ENCODE assay signal across 24 cellular contexts in the genomic region with DNA sequence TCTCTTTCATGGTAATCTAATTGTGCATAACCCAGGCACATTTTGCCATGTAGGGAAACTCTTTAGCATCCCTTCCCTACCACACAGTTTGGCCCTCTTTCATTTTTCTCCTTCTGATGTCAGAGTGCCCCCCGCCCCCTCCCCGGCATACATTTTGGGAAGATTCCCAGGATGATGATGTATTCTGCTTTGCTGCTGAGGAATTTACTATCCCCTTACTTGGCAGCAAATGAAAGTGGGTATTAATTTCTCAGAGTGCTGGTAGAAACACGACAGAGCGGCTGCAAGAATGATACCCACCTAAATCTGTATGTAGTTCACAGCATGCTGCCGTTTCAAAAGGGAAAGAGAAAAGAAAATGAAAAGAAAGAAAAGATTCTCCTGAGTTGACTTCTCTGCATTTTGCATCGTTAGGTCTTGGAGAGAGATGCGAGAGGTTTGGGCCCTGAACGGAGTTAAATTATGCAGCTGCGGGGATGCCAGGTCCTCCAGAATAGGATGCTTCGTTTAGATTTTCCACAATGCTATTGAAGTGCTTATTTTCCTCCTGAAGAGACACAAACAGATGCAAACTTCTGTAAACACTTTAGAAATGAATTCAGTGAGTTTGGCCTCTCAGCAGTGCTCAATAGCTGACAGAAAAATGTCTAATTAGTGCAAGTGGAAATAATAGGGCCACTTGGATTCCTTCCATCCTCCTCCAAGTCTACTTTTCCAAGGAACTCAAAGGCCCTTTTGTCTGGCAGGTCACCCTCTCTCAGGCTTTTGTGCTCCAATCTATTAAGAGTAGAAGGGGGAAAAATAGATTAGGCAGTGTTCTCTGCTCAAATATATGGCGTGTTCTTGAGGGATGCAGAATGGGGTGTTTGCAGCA.
DNase-seq lines count a peak whose midpoint lies in the region; ATAC-seq, FAIRE-seq and TF ChIP-seq lines count a peak whose summit lies in the region.
"Had no signal": no experiment of that assay in that cellular context is flagged by ENCODE, and none has a peak within 500 bp of the region (broad histone marks: within the 10 kb centered on the region; RNA-seq: fewer than 3 reads in every experiment).

No MANE protein-coding gene starts in this region.

- no peak overlapping the region for H3K4me3 Mint-ChIP-seq in WTC11
- H3K4me3 Mint-ChIP-seq: activated naive CD8-positive, alpha-beta T cell treated with anti-CD3 and anti-CD28 coated beads for 36 hours; memory B cell; naive thymus-derived CD4-positive, alpha-beta T cell had no signal

- H3K27me3 Mint-ChIP-seq in WTC11 (ENCODE audit: low read depth), result no peaks in the 10 kb centered on the region; the same call in 1 of the 2 replicates
- H3K27me3 Mint-ChIP-seq: activated naive CD8-positive, alpha-beta T cell treated with anti-CD3 and anti-CD28 coated beads for 36 hours; memory B cell; naive thymus-derived CD4-positive, alpha-beta T cell had no signal

- TF ChIP-seq CTCF in WTC11 (IDR thresholded peaks at IDR 0.05) (no peak), neutrophil (IDR thresholded peaks at IDR 0.05) (no peak), D721Med (IDR thresholded peaks at IDR 0.05; ENCODE audit: insufficient read depth, missing control alignments) (no peak)

- H3K9me3 ChIP-seq in neutrophil, result no peaks in the 10 kb centered on the region
- H3K9me3 ChIP-seq: uterus had no signal

- POLR2A ChIA-PET in WTC11 (lab: Charles Lee), result no interaction called here

- H3K4me1 Mint-ChIP-seq in WTC11, result peaks cover 20% of the 10 kb centered on the region
- H3K4me1 Mint-ChIP-seq: activated naive CD8-positive, alpha-beta T cell treated with anti-CD3 and anti-CD28 coated beads for 36 hours; memory B cell; naive thymus-derived CD4-positive, alpha-beta T cell had no signal

- H3K4me3 ChIP-seq in neutrophil (ENCODE audit: low read depth in 1 of 2, low read length in 1 of 2), result no peak overlapping the region
- H3K4me3 ChIP-seq: SK-N-MC, uterus had no signal

- no peaks in the 10 kb centered on the region for H3K4me1 ChIP-seq in neutrophil (ENCODE audit: control insufficient read depth in 1 of 2, insufficient read depth in 1 of 2, low read depth in 1 of 2, low read length in 1 of 2)
- H3K4me1 ChIP-seq: uterus had no signal

- no peak for FAIRE-seq in D721Med (lab: Jason Lieb, UNC)

- no peak overlapping the region for H3K27ac Mint-ChIP-seq in WTC11
- H3K27ac Mint-ChIP-seq: activated naive CD8-positive, alpha-beta T cell treated with anti-CD3 and anti-CD28 coated beads for 36 hours; memory B cell; naive thymus-derived CD4-positive, alpha-beta T cell had no signal

- peak overlapping the region; percentile 5 for H3K27ac ChIP-seq in neutrophil
- H3K27ac ChIP-seq: C4-2B, SK-N-MC, uterus, VCaP had no signal

- CTCF ChIA-PET in WTC11 (lab: Charles Lee), result interaction anchor here (0.7 to 1.5 kb wide), 4 partner anchors 15 to 121 kb away, joined by 3 to 4 read pairs (median 3); no protein-coding TSS in a partner anchor

- peaks cover 4% of the 10 kb centered on the region; the same call in 1 of the 2 replicates for H3K9me3 Mint-ChIP-seq in WTC11
- H3K9me3 Mint-ChIP-seq: activated naive CD8-positive, alpha-beta T cell treated with anti-CD3 and anti-CD28 coated beads for 36 hours had no signal

- no peaks in the 10 kb centered on the region for H3K36me3 Mint-ChIP-seq in WTC11

- peak; percentile 31 for DNase-seq in EH (ENCODE audit: low read depth)
- no peak for DNase-seq in WTC11 (ENCODE audit: low spot score)
- DNase-seq in foreskin melanocyte, result peak; percentile 27
- no peak for DNase-seq in NAMALWA (ENCODE audit: low spot score)
- DNase-seq in D721Med (ENCODE audit: insufficient read length, low spot score), result no peak
- no peak for DNase-seq in stimulated activated CD4-positive, alpha-beta T cell treated with anti-CD3 and anti-CD28 coated beads, Interleukin-4, amount 100 ng/mL, for 4 hours
- DNase-seq: activated CD4-positive, alpha-beta T cell treated with anti-CD3 and anti-CD28 coated beads, Interleukin-2, amount 50 U/mL, for 1 hour; activated naive CD8-positive, alpha-beta T cell treated with anti-CD3 and anti-CD28 coated beads for 36 hours; effector CD8-positive, alpha-beta T cell; GDM1; Karpas-422; naive thymus-derived CD4-positive, alpha-beta T cell; NCI-H1092; NCI-H2081 treated with DMSO at 0.1 percent for 48 hours; NCI-H526; T-helper 2 cell; uterus had no signal

- peaks cover 92% of the 10 kb centered on the region for H3K36me3 ChIP-seq in neutrophil
- H3K36me3 ChIP-seq: uterus had no signal

- ATAC-seq in WTC11 (peak; percentile 52), GM21515 (IDR thresholded peaks at IDR 0.05; ENCODE audit: unreplicated experiment) (no peak)
- ATAC-seq: HCT116; naive thymus-derived CD4-positive, alpha-beta T cell had no signal

- H3K27me3 ChIP-seq in neutrophil, result no peaks in the 10 kb centered on the region
- H3K27me3 ChIP-seq: uterus had no signal

TF ChIP-seq in WTC11, 78 proteins besides CTCF, POLR2A, EP300 and RAD21:
- TF ChIP-seq ZNF671 (CRISPR knock-in tag; IDR thresholded peaks at IDR 0.05) (no peak), PRRX2 (CRISPR knock-in tag; IDR thresholded peaks at IDR 0.05) (no peak), MXD4 (CRISPR knock-in tag; IDR thresholded peaks at IDR 0.05; ENCODE audit: borderline replicate concordance) (no peak), RELA (CRISPR knock-in tag; IDR thresholded peaks at IDR 0.05; ENCODE audit: borderline replicate concordance) (no peak), ZNF416 (CRISPR knock-in tag; IDR thresholded peaks at IDR 0.05) (no peak), TEAD4 (CRISPR knock-in tag; IDR thresholded peaks at IDR 0.05) (no peak), KAT7 (CRISPR knock-in tag; IDR thresholded peaks at IDR 0.05; ENCODE audit: borderline replicate concordance) (no peak), NFE2L1 (CRISPR knock-in tag; IDR thresholded peaks at IDR 0.05) (no peak)
- TF ChIP-seq, protein P1, sequence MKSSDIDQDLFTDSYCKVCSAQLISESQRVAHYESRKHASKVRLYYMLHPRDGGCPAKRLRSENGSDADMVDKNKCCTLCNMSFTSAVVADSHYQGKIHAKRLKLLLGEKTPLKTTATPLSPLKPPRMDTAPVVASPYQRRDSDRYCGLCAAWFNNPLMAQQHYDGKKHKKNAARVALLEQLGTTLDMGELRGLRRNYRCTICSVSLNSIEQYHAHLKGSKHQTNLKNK (CRISPR knock-in tag; IDR thresholded peaks at IDR 0.05), result no peak
- TF ChIP-seq, protein P2, sequence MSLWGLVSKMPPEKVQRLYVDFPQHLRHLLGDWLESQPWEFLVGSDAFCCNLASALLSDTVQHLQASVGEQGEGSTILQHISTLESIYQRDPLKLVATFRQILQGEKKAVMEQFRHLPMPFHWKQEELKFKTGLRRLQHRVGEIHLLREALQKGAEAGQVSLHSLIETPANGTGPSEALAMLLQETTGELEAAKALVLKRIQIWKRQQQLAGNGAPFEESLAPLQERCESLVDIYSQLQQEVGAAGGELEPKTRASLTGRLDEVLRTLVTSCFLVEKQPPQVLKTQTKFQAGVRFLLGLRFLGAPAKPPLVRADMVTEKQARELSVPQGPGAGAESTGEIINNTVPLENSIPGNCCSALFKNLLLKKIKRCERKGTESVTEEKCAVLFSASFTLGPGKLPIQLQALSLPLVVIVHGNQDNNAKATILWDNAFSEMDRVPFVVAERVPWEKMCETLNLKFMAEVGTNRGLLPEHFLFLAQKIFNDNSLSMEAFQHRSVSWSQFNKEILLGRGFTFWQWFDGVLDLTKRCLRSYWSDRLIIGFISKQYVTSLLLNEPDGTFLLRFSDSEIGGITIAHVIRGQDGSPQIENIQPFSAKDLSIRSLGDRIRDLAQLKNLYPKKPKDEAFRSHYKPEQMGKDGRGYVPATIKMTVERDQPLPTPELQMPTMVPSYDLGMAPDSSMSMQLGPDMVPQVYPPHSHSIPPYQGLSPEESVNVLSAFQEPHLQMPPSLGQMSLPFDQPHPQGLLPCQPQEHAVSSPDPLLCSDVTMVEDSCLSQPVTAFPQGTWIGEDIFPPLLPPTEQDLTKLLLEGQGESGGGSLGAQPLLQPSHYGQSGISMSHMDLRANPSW (CRISPR knock-in tag; conservative IDR thresholded peaks at IDR 0.05; ENCODE audit: low read depth), result no peak
- TF ChIP-seq, protein P3, sequence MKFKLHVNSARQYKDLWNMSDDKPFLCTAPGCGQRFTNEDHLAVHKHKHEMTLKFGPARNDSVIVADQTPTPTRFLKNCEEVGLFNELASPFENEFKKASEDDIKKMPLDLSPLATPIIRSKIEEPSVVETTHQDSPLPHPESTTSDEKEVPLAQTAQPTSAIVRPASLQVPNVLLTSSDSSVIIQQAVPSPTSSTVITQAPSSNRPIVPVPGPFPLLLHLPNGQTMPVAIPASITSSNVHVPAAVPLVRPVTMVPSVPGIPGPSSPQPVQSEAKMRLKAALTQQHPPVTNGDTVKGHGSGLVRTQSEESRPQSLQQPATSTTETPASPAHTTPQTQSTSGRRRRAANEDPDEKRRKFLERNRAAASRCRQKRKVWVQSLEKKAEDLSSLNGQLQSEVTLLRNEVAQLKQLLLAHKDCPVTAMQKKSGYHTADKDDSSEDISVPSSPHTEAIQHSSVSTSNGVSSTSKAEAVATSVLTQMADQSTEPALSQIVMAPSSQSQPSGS (CRISPR knock-in tag; IDR thresholded peaks at IDR 0.05; ENCODE audit: borderline replicate concordance, low read depth), result no peak

Comparison
In these comparisons a context has a peak if more than half of its experiments do, and no peak if none do; other contexts are left out.
1. DNase-seq: peak in EH (single experiment) and foreskin melanocyte (single experiment); none in WTC11 (single experiment), NAMALWA (single experiment), D721Med (single experiment) and stimulated activated CD4-positive, alpha-beta T cell treated with anti-CD3 and anti-CD28 coated beads, Interleukin-4, amount 100 ng/mL, for 4 hours (0 of 2).